18 cellular contexts compared by ENCODE assay signal in the genomic region with DNA sequence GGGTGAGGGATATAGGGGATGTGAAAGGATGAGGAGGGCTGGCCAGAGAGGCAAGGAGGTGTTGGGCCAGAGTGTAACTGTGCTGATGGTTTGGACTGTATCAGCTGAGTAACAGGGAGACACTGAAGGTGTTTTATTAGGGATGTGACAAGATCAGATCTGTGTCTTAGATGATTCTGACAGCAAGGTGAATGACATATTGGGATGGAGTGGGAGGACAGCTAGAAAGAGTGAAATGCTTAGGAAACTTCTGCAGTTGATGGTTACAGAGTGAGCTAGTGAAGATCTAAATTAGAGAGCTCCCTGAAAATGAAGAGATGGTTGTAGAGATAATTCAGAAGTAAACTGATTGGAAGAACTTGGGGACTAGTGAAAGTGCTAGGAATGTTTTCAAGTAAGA. TPM values are rescaled to one million over a fixed set of nuclear protein-coding genes. Genes with fewer than 3 reads are reported as not detected.
DNase-seq lines count a peak whose midpoint lies in the region; TF ChIP-seq lines count a peak whose summit lies in the region.
"Had no signal": no experiment of that assay in that cellular context is flagged by ENCODE, and none has a peak within 500 bp of the region (broad histone marks: within the 10 kb centered on the region; RNA-seq: fewer than 3 reads in every experiment).

No MANE protein-coding gene starts in this region.

- no peaks in the 10 kb centered on the region for H3K79me1 ChIP-seq in trophoblast cell (ENCODE audit: low read length)

- H3K36me3 ChIP-seq in trophoblast cell (ENCODE audit: control insufficient read depth in 1 of 2, insufficient read depth in 2 of 2, low read length in 2 of 2), result no peaks in the 10 kb centered on the region
- H3K36me3 ChIP-seq: BLaER1 treated with 17β-estradiol and CSF1 and Interleukin-3, amounts not matched to agents 10 nM and 100 nM had no signal

- no peaks in the 10 kb centered on the region for H3K9me3 Mint-ChIP-seq in activated CD4-positive, alpha-beta T cell treated with anti-CD3 and anti-CD28 coated beads, Interleukin-2, amount 10 ng/mL, durations not matched to agents 24 days and 14 days
- H3K9me3 Mint-ChIP-seq in HFFc6, result no peaks in the 10 kb centered on the region
- H3K9me3 Mint-ChIP-seq: CD4-positive, CD25-positive, alpha-beta regulatory T cell; CD8-positive, alpha-beta T cell had no signal

- no peaks in the 10 kb centered on the region for H3K79me2 ChIP-seq in trophoblast cell (ENCODE audit: control insufficient read depth, insufficient read depth, low read length, poor library complexity)

- H3K4me3 ChIP-seq in trophoblast cell (ENCODE audit: low read depth, low read length), result no peak overlapping the region
- H3K4me3 ChIP-seq: A549; BLaER1 treated with 17β-estradiol and CSF1 and Interleukin-3, amounts not matched to agents 10 nM and 100 nM had no signal

- H3K23ac ChIP-seq in trophoblast cell (ENCODE audit: low read length), result peak overlapping the region; percentile 87

- H3K27me3 Mint-ChIP-seq in activated CD4-positive, alpha-beta T cell treated with anti-CD3 and anti-CD28 coated beads, Interleukin-2, amount 10 ng/mL, durations not matched to agents 24 days and 14 days, result peaks cover 5% of the 10 kb centered on the region
- peaks cover 5% of the 10 kb centered on the region for H3K27me3 Mint-ChIP-seq in HFFc6 (ENCODE audit: insufficient read depth)
- H3K27me3 Mint-ChIP-seq: B cell; CD4-positive, CD25-positive, alpha-beta regulatory T cell had no signal

- H2AFZ ChIP-seq in trophoblast cell (ENCODE audit: insufficient read depth, low read length, poor library complexity), result no peak overlapping the region

- no peak overlapping the region for H2BK12ac ChIP-seq in trophoblast cell (ENCODE audit: low read length)

- H3K27ac ChIP-seq in C4-2B (peak overlapping the region; percentile 90; the same call in 1 of the 2 replicates), VCaP (peak overlapping the region; percentile 71), trophoblast cell (ENCODE audit: low read depth, low read length) (no peak overlapping the region)
- H3K27ac ChIP-seq: A549; BLaER1 treated with 17β-estradiol and CSF1 and Interleukin-3, amounts not matched to agents 10 nM and 100 nM had no signal

- no peak overlapping the region for H4K8ac ChIP-seq in trophoblast cell (ENCODE audit: low read depth, low read length)

- no peak overlapping the region for H2BK120ac ChIP-seq in trophoblast cell (ENCODE audit: insufficient read depth, low read length, poor library complexity)

- H3K36me3 Mint-ChIP-seq in activated CD4-positive, alpha-beta T cell treated with anti-CD3 and anti-CD28 coated beads, Interleukin-2, amount 10 ng/mL, durations not matched to agents 24 days and 14 days (ENCODE audit: low read depth), result no peaks in the 10 kb centered on the region
- no peaks in the 10 kb centered on the region for H3K36me3 Mint-ChIP-seq in HFFc6 (ENCODE audit: low read depth)
- H3K36me3 Mint-ChIP-seq: CD14-positive monocyte; CD4-positive, CD25-positive, alpha-beta regulatory T cell; CD8-positive, alpha-beta T cell had no signal

- H4K91ac ChIP-seq in trophoblast cell (ENCODE audit: low read depth, low read length), result no peak overlapping the region

- DNase-seq in trophoblast cell (no peak), HFFc6 (no peak), cerebellar cortex (ENCODE audit: low spot score) (no peak)
- DNase-seq in activated CD4-positive, alpha-beta T cell treated with anti-CD3 and anti-CD28 coated beads, Interleukin-2, amount 10 ng/mL, durations not matched to agents 24 days and 14 days, result no peak
- DNase-seq in activated naive CD4-positive, alpha-beta T cell treated with Interleukin-2 at 50 U/mL for 16 hours, result no peak
- DNase-seq: AML-193; Caco-2; Calu3; CD4-positive, CD25-positive, alpha-beta regulatory T cell; CD8-positive, alpha-beta T cell; DMS79 treated with DMSO at 0.1 percent for 48 hours; GF-D8 had no signal

- no peaks in the 10 kb centered on the region for H3K4me1 Mint-ChIP-seq in activated CD4-positive, alpha-beta T cell treated with anti-CD3 and anti-CD28 coated beads, Interleukin-2, amount 10 ng/mL, durations not matched to agents 24 days and 14 days
- no peaks in the 10 kb centered on the region for H3K4me1 Mint-ChIP-seq in HFFc6 (ENCODE audit: low read depth)
- H3K4me1 Mint-ChIP-seq: CD14-positive monocyte; CD4-positive, CD25-positive, alpha-beta regulatory T cell had no signal

- H3K27ac Mint-ChIP-seq in activated CD4-positive, alpha-beta T cell treated with anti-CD3 and anti-CD28 coated beads, Interleukin-2, amount 10 ng/mL, durations not matched to agents 24 days and 14 days, result no peak overlapping the region
- no peak overlapping the region for H3K27ac Mint-ChIP-seq in HFFc6
- H3K27ac Mint-ChIP-seq: B cell; CD14-positive monocyte; CD4-positive, CD25-positive, alpha-beta regulatory T cell; CD8-positive, alpha-beta T cell had no signal

- intact Hi-C loops in activated CD4-positive, alpha-beta T cell treated with anti-CD3 and anti-CD28 coated beads, Interleukin-2, amount 10 ng/mL, durations not matched to agents 24 days and 14 days (cut with micrococcal nuclease), result no loop called here

- H3K9ac ChIP-seq in trophoblast cell (ENCODE audit: low read length), result no peak overlapping the region
- H3K9ac ChIP-seq: BLaER1 treated with 17β-estradiol and CSF1 and Interleukin-3, amounts not matched to agents 10 nM and 100 nM had no signal

- no peaks in the 10 kb centered on the region for H3K4me1 ChIP-seq in trophoblast cell (ENCODE audit: control insufficient read depth in 1 of 2, insufficient read depth in 2 of 2, low read length in 2 of 2)
- H3K4me1 ChIP-seq: BLaER1 treated with 17β-estradiol and CSF1 and Interleukin-3, amounts not matched to agents 10 nM and 100 nM; Caco-2 had no signal

- H3K9me3 ChIP-seq in trophoblast cell (ENCODE audit: insufficient read depth, low read depth, low read length), result no peaks in the 10 kb centered on the region
- H3K9me3 ChIP-seq: A549; BLaER1 treated with 17β-estradiol and CSF1 and Interleukin-3, amounts not matched to agents 10 nM and 100 nM; Caco-2 had no signal

- H2BK5ac ChIP-seq in trophoblast cell (ENCODE audit: low read depth, low read length, poor library complexity), result no peak overlapping the region

- TF ChIP-seq CTCF in C4-2B (conservative IDR thresholded peaks at IDR 0.05) (no peak), VCaP (conservative IDR thresholded peaks at IDR 0.05) (no peak), HFFc6 (IDR thresholded peaks at IDR 0.05) (no peak)

- no peak overlapping the region for H3K14ac ChIP-seq in trophoblast cell (ENCODE audit: low read length)

- no peak overlapping the region for H2AK5ac ChIP-seq in trophoblast cell (ENCODE audit: low read length)

- H3K18ac ChIP-seq in trophoblast cell (ENCODE audit: low read length), result no peak overlapping the region

- H3K4ac ChIP-seq in trophoblast cell (ENCODE audit: low read depth, low read length), result no peak overlapping the region

- no peak overlapping the region for H4K12ac ChIP-seq in trophoblast cell (ENCODE audit: low read depth, low read length)

- H3K27me3 ChIP-seq in trophoblast cell (ENCODE audit: insufficient read depth, low read length), result no peaks in the 10 kb centered on the region
- H3K27me3 ChIP-seq: BLaER1 treated with 17β-estradiol and CSF1 and Interleukin-3, amounts not matched to agents 10 nM and 100 nM had no signal

- no peak overlapping the region for H3K4me2 ChIP-seq in trophoblast cell (ENCODE audit: low read length)
- H3K4me2 ChIP-seq: A549; BLaER1 treated with 17β-estradiol and CSF1 and Interleukin-3, amounts not matched to agents 10 nM and 100 nM had no signal

- no peak overlapping the region for H3K4me3 Mint-ChIP-seq in activated CD4-positive, alpha-beta T cell treated with anti-CD3 and anti-CD28 coated beads, Interleukin-2, amount 10 ng/mL, durations not matched to agents 24 days and 14 days
- no peak overlapping the region for H3K4me3 Mint-ChIP-seq in HFFc6
- H3K4me3 Mint-ChIP-seq: B cell; CD14-positive monocyte; CD4-positive, CD25-positive, alpha-beta regulatory T cell; CD8-positive, alpha-beta T cell had no signal

RNA-seq across cellular contexts. Expression of gene ELOVL5, which starts 47.2 kb away (rescaled TPM):
- polyA plus RNA-seq in trophoblast cell (2013), result 73.6 and 77.0 TPM in 2 replicates
- 122 and 126 TPM in 2 replicates for total RNA-seq in activated CD4-positive, alpha-beta T cell treated with anti-CD3 and anti-CD28 coated beads, Interleukin-2, amount 10 ng/mL, durations not matched to agents 24 days and 14 days
- 100 to 1,000 TPM in 2 of 6 experiments, 10 to 100 TPM in 4; 82.0 to 104 (median 89.1) TPM for total RNA-seq in HFFc6 (2021; fragmentation: NEBNext Ultra II Directional; extraction: Animal tissue kit (Norgen Biotek cat#: 25700))
